1 cellular context compared by ENCODE assay signal in the genomic region with DNA sequence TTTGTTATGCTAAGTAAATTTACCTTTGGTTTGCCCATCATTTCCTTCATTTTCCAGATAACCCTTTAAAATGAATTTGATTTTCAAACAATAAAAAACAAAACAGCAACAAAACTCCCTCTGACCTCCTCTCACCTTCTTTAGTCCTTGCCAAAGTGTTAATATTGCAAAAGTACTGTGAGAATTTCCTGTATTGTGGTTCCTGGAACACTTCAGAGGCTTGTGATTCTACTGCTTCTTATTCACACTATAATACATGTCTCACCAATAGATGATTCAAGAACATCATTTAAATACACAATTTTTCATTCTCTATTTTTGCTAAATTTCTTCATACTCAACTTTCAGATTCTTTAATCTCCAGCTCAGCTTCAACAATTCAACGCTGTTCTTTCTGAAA.
TF ChIP-seq lines count a peak whose summit lies in the region.

KLRD1 (plus strand) TSS at position 241 of the 400 bp plus-strand sequence. CDS start 208 bp downstream, outside the sequence.

TF ChIP-seq in endothelial cell of umbilical vein, 7 proteins besides CTCF, POLR2A, EP300 and RAD21:
- TF ChIP-seq JUN (IDR thresholded peaks at IDR 0.05; ENCODE audit: borderline replicate concordance, insufficient read depth, insufficient read length, low read depth) (no peak), GATA2 (IDR thresholded peaks at IDR 0.05; ENCODE audit: insufficient read depth, insufficient read length, low read depth, low read length) (no peak), MAX (IDR thresholded peaks at IDR 0.05; ENCODE audit: insufficient read depth, insufficient read length) (no peak), FOS (IDR thresholded peaks at IDR 0.05; ENCODE audit: borderline replicate concordance, insufficient read depth, low read length) (no peak), MYC (IDR thresholded peaks at IDR 0.05; ENCODE audit: low read depth, low read length) (no peak)
